Comparison of ENCODE assay signal across 12 cellular contexts in the genomic region with DNA sequence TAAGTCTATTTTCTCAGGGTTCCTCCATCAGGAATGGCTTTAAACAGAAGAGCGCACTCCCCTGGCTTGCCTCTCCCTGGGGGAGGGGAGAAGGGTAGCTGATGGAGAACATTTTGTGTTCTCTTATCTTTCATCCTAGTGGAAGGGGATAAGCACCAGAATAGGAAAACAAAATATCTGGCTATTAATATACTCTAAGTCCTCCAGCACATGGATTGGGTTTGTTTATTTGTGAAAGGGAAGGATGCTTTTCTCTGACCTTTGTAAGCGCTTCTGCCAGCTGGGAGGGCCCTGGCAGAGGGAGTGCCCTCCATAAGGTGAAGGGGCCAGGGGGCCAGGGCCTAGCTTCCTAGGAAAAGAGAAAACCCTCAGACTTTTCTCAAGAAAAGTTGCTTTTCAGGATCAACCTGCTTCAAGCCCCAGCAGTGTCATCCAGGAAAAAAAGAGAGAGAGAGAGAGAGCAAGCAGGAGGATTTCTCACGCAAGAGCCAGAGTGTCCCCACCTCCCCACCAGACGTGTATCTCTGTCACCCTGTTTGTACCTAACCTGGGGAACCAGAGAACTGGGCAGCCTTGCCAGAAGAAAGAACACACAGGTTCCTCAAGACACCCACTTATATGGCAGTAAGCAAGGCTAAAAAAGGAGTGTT. TPM values are rescaled to one million over a fixed set of nuclear protein-coding genes. Genes with fewer than 3 reads are reported as not detected.
DNase-seq lines count a peak whose midpoint lies in the region; ATAC-seq and TF ChIP-seq lines count a peak whose summit lies in the region.
"Had no signal": no experiment of that assay in that cellular context is flagged by ENCODE, and none has a peak within 500 bp of the region (broad histone marks: within the 10 kb centered on the region; RNA-seq: fewer than 3 reads in every experiment).

No MANE protein-coding gene starts in this region.

- H3K27me3 ChIP-seq in Caco-2 (replicated peaks; ENCODE audit: control insufficient read depth, insufficient read depth, low read length) (no peaks in the 10 kb centered on the region), gastrocnemius medialis (no peaks in the 10 kb centered on the region)

- in situ Hi-C loops in gastrocnemius medialis (cut with MboI; ENCODE audit: low sequenced_read_pairs in 4 of 4): no loop called here

- H3K9me3 ChIP-seq in Caco-2 (no peaks in the 10 kb centered on the region), gastrocnemius medialis (no peaks in the 10 kb centered on the region)

- intact Hi-C loops in Caco-2 (cut with micrococcal nuclease; ENCODE audit: unreplicated experiment): loop anchor here (1.0 kb wide), 2 partner anchors 14 to 34 kb away; partner anchors contain the start of gene ATP2A2
- intact Hi-C loops in gastrocnemius medialis (cut with DNase I; ENCODE audit: low total_unique reads): loop anchor here (5.0 kb wide), 1 partner anchor 35 kb away; the partner anchor contains the start of gene ATP2A2

- H3K4me3 ChIP-seq in Caco-2 (ENCODE audit: low read depth, low read length) (no peak overlapping the region), gastrocnemius medialis (no peak overlapping the region)

- DNase-seq in Caco-2 (peak; percentile 64 to 70), left lobe of liver (ENCODE audit: low spot score) (peak; percentile 55), gastrocnemius medialis (peak; percentile 56 to 80), NCI-H2227 (lab: John Stamatoyannopoulos, UW; ENCODE audit: unreplicated experiment) (no peak)
- no peak for DNase-seq in effector memory CD8-positive, alpha-beta T cell
- DNase-seq: DND-41; NCI-H446; nucleus accumbens; stimulated activated naive CD8-positive, alpha-beta T cell treated with anti-CD3 and anti-CD28 coated beads, Interleukin-15, Interleukin-2, amounts not matched to agents 100 U/mL and 50 U/mL, for 24 hours had no signal

- H3K27ac ChIP-seq in cingulate gyrus (ENCODE audit: low read depth, low read length): peak overlapping the region; percentile 65
- H3K27ac ChIP-seq in gastrocnemius medialis: peak overlapping the region; percentile 89 to 94 (median 91)

- peaks cover 47% of the 10 kb centered on the region for H3K4me1 Mint-ChIP-seq in Caco-2 (ENCODE audit: low read depth, unreplicated experiment)
- H3K4me1 Mint-ChIP-seq in effector memory CD8-positive, alpha-beta T cell (ENCODE audit: low read depth in 2 of 2): peaks cover 0 to 2% of the 10 kb centered on the region in 2 donors

- no peaks in the 10 kb centered on the region for H3K27me3 Mint-ChIP-seq in Caco-2 (ENCODE audit: insufficient read depth, unreplicated experiment)
- H3K27me3 Mint-ChIP-seq in effector memory CD8-positive, alpha-beta T cell: peaks cover 0 to under 1% of the 10 kb centered on the region in 2 donors

- TSS peak; percentile 82 for BruUV-seq in Caco-2 (replicated peaks; lab: Mats Ljungman, UMichigan)

- CTCF ChIA-PET in Caco-2 (lab: Charles Lee): interaction anchor here (1.5 kb wide), 2 partner anchors 13 to 34 kb away, joined by 4 to 8 read pairs; partner anchors contain the start of gene ATP2A2

- H3K27ac Mint-ChIP-seq in Caco-2 (ENCODE audit: unreplicated experiment): peak overlapping the region; percentile 86
- H3K27ac Mint-ChIP-seq in effector memory CD8-positive, alpha-beta T cell: no peak overlapping the region

- peak in 1 of 2 donors; percentile 21 for TF ChIP-seq POLR2A in gastrocnemius medialis (IDR thresholded peaks at IDR 0.05)

- POLR2A ChIA-PET in Caco-2 (lab: Charles Lee): interaction anchor here (0.7 to 4.4 kb wide), 2 partner anchors 22 to 34 kb away, joined by 3 to 41 read pairs; partner anchors contain the start of gene ATP2A2

- H3K4me3 Mint-ChIP-seq in Caco-2 (ENCODE audit: unreplicated experiment): peak overlapping the region; percentile 62
- H3K4me3 Mint-ChIP-seq in effector memory CD8-positive, alpha-beta T cell: no peak overlapping the region

- H3K36me3 ChIP-seq in Caco-2 (ENCODE audit: control insufficient read depth, insufficient read depth, low read length) (no peaks in the 10 kb centered on the region; the same call in 1 of the 2 replicates), gastrocnemius medialis (no peaks in the 10 kb centered on the region)

- H3K4me1 ChIP-seq in Caco-2: peaks cover 53% of the 10 kb centered on the region
- peaks cover 62 to 68% of the 10 kb centered on the region in 2 donors for H3K4me1 ChIP-seq in gastrocnemius medialis

- H3K9me3 Mint-ChIP-seq in Caco-2 (ENCODE audit: unreplicated experiment): no peaks in the 10 kb centered on the region
- no peaks in the 10 kb centered on the region for H3K9me3 Mint-ChIP-seq in effector memory CD8-positive, alpha-beta T cell

- no peak for TF ChIP-seq CTCF in Caco-2 (IDR thresholded peaks at IDR 0.05; ENCODE audit: insufficient read depth in 1 of 2, low read depth in 1 of 2, low read length in 1 of 2, severe bottlenecking in 1 of 2, unreplicated experiment in 1 of 2)
- no peak for TF ChIP-seq CTCF in gastrocnemius medialis (IDR thresholded peaks at IDR 0.05 in 4 of 5, conservative IDR thresholded peaks at IDR 0.05 in 1 of 5)

- no peaks in the 10 kb centered on the region for H3K36me3 Mint-ChIP-seq in Caco-2 (ENCODE audit: insufficient read depth, unreplicated experiment)
- H3K36me3 Mint-ChIP-seq in effector memory CD8-positive, alpha-beta T cell (ENCODE audit: insufficient read depth): peaks cover 6% of the 10 kb centered on the region

- peak; percentile 1 for ATAC-seq in left lobe of liver
- ATAC-seq in gastrocnemius medialis: peak; percentile 29 to 48
- ATAC-seq in GM18502 (IDR thresholded peaks at IDR 0.05; ENCODE audit: poor library complexity, unreplicated experiment): no peak
- ATAC-seq in HG03095 (IDR thresholded peaks at IDR 0.05; ENCODE audit: unreplicated experiment): no peak
- no peak for ATAC-seq in effector memory CD8-positive, alpha-beta T cell (replicated peaks)
- ATAC-seq: stimulated activated naive CD8-positive, alpha-beta T cell treated with anti-CD3 and anti-CD28 coated beads, Interleukin-15, Interleukin-2, amounts not matched to agents 100 U/mL and 50 U/mL, for 24 hours had no signal

RNA-seq across cellular contexts. Expression of gene ATP2A2, which starts 34.2 kb away (rescaled TPM):
- total RNA-seq in Caco-2 (2022) (252 and 262 TPM in 2 replicates), left lobe of liver (118 TPM), gastrocnemius medialis (1,000 to 10,000 TPM in 2 of 4 donors, 100 to 1,000 TPM in 2; 788 to 1,983 (median 1,302) TPM)

Comparison
In these comparisons a context has a peak if more than half of its experiments do, and no peak if none do; other contexts are left out.
1. DNase-seq: peak in Caco-2 (2 of 2), left lobe of liver (single experiment) and gastrocnemius medialis (2 of 2); none in NCI-H2227 (single experiment) and effector memory CD8-positive, alpha-beta T cell (0 of 3).
2. ATAC-seq: peak in left lobe of liver (single experiment) and gastrocnemius medialis (2 of 2); none in GM18502 (single experiment), HG03095 (single experiment) and effector memory CD8-positive, alpha-beta T cell (single experiment).